Comparison of ENCODE assay signal across 8 cellular contexts in genomic region chr13:48000559-48001126, GRCh38. TPM values are rescaled to one million over a fixed set of nuclear protein-coding genes. Genes with fewer than 3 reads are reported as not detected.
DNase-seq lines count a peak whose midpoint lies in the region; ATAC-seq, FAIRE-seq and TF ChIP-seq lines count a peak whose summit lies in the region.

No MANE protein-coding gene starts in this region.

- H3K27ac ChIP-seq in H1 (ENCODE audit: low read depth, low read length): peak overlapping the region; percentile 71

- DNase-seq in stimulated activated CD8-positive, alpha-beta memory T cell treated with anti-CD3 and anti-CD28 coated beads, Interleukin-4, amount 100 ng/mL, for 24 hours (ENCODE audit: low read depth): peak; percentile 7
- no peak for DNase-seq in stimulated activated CD8-positive, alpha-beta memory T cell treated with anti-CD3 and anti-CD28 coated beads, Interleukin-4, amount 100 ng/mL, for 48 hours
- DNase-seq in RKO (ENCODE audit: low spot score) (peak; percentile 31), H1 (ENCODE audit: low read depth in 1 of 2, low spot score in 2 of 2) (no peak), mucosa of gallbladder (ENCODE audit: low spot score) (peak; percentile 10), Ammon's horn (ENCODE audit: low spot score) (no peak), HPDE6-E6E7 (ENCODE audit: extremely low spot score) (no peak)

- no peak overlapping the region for H2AK5ac ChIP-seq in H1 (ENCODE audit: low read depth, low read length)

- H3K4ac ChIP-seq in H1 (replicated peaks; ENCODE audit: insufficient read length, low read depth, low read length): peak overlapping the region; percentile 92

- no peak overlapping the region for H4K91ac ChIP-seq in H1 (replicated peaks; ENCODE audit: insufficient read length, low read length)

- no peaks in the 10 kb centered on the region for H3K27me3 ChIP-seq in H1 (replicated peaks in 1 of 4; ENCODE audit: control insufficient read depth in 3 of 4, extremely low read depth in 1 of 4, insufficient read depth in 3 of 4, low read length in 3 of 4)

- no peak overlapping the region for H2BK15ac ChIP-seq in H1 (ENCODE audit: low read length)

- peak overlapping the region; percentile 73 to 94 (median 93) for H3K9ac ChIP-seq in H1 (replicated peaks in 1 of 4; ENCODE audit: extremely low read depth in 1 of 4, low read depth in 3 of 4, low read length in 3 of 4)

- peak overlapping the region; percentile 80 for H3K56ac ChIP-seq in H1 (replicated peaks; ENCODE audit: insufficient read length, low read depth, low read length)

- peak; percentile 48 for ATAC-seq in HG02840 (IDR thresholded peaks at IDR 0.05; ENCODE audit: low FRiP score, unreplicated experiment)

- H2BK20ac ChIP-seq in H1 (ENCODE audit: low read length): no peak overlapping the region

- TF ChIP-seq EP300 in H1 (IDR thresholded peaks at IDR 0.05; ENCODE audit: borderline replicate concordance in 1 of 2, low read depth in 2 of 2, low read length in 2 of 2): no peak

- peak overlapping the region; percentile 63 for H3K18ac ChIP-seq in H1 (ENCODE audit: extremely low read depth, low read length)

- no peak overlapping the region for H2BK120ac ChIP-seq in H1 (replicated peaks; ENCODE audit: low read depth, low read length)

- peak overlapping the region; percentile 73 for H4K5ac ChIP-seq in H1 (ENCODE audit: insufficient read length, low read depth, low read length)

- peak overlapping the region; percentile 99 for H4K8ac ChIP-seq in H1 (ENCODE audit: extremely low read depth, insufficient read depth, low read length)

- H2AFZ ChIP-seq in H1 (ENCODE audit: low read length): peak overlapping the region; percentile 60; the same call in 1 of the 2 replicates

- TF ChIP-seq RAD21 in H1 (IDR thresholded peaks at IDR 0.05 in 1 of 2, conservative IDR thresholded peaks at IDR 0.05 in 1 of 2; ENCODE audit: low read depth in 2 of 2, low read length in 2 of 2): no peak

- peaks cover 4% of the 10 kb centered on the region for H3K23me2 ChIP-seq in H1 (ENCODE audit: low read depth, low read length)

- H3K9me3 ChIP-seq in H1 (ENCODE audit: insufficient read depth in 2 of 2, low read depth in 1 of 2, low read length in 1 of 2): no peaks in the 10 kb centered on the region

- H3K36me3 ChIP-seq in H1 (ENCODE audit: control insufficient read depth in 2 of 4, insufficient read depth in 4 of 4, low read length in 3 of 4): peaks cover 0 to 7% (median 1%) of the 10 kb centered on the region in 4 experiments; a peak in 2 of 8 replicates

- H3K79me2 ChIP-seq in H1 (ENCODE audit: control insufficient read depth in 1 of 2, insufficient read depth in 2 of 2, low read length in 2 of 2): peaks cover 6 to 46% of the 10 kb centered on the region in 2 experiments

- no peak for FAIRE-seq in H1 (lab: Jason Lieb, UNC)

- POLR2A ChIA-PET in H1 (lab: Charles Lee; ENCODE audit: partially characterized antibody): interaction anchor here (0.7 to 6.0 kb wide), 8 partner anchors 11 to 202 kb away, joined by 3 to 43 read pairs (median 4); partner anchors contain the start of genes MED4 and NUDT15

- peak overlapping the region; percentile 92 for H2BK5ac ChIP-seq in H1 (ENCODE audit: low read depth, low read length)

- CTCF ChIA-PET in H1 (lab: Charles Lee; ENCODE audit: partially characterized antibody): interaction anchor here (1.3 to 2.8 kb wide), 2 partner anchors 14 to 37 kb away, joined by 3 to 13 read pairs; partner anchors contain the start of gene NUDT15

- no peak for TF ChIP-seq POLR2A in H1 (IDR thresholded peaks at IDR 0.05; ENCODE audit: control extremely low read depth in 1 of 2, low read depth in 2 of 2, low read length in 2 of 2)

- H4K20me1 ChIP-seq in H1 (replicated peaks in 1 of 2; ENCODE audit: control insufficient read depth in 1 of 2, insufficient read depth in 2 of 2, low read length in 2 of 2): peaks cover 4% of the 10 kb centered on the region in 2 experiments

- H3K14ac ChIP-seq in H1 (ENCODE audit: insufficient read length): no peak overlapping the region

- no peaks in the 10 kb centered on the region; the same call in 1 of the 2 replicates for H3K79me1 ChIP-seq in H1 (ENCODE audit: low read depth, low read length)

- H3K4me1 ChIP-seq in H1 (replicated peaks in 1 of 4; ENCODE audit: control insufficient read depth in 3 of 4, insufficient read depth in 4 of 4, low read length in 3 of 4): peaks cover 0 to 4% (median 0%) of the 10 kb centered on the region in 4 experiments; a peak in 3 of 7 replicates

- peak overlapping the region; percentile 80 to 86 for H3K4me2 ChIP-seq in H1 (ENCODE audit: insufficient read depth in 1 of 2, low read depth in 2 of 2, low read length in 2 of 2)

- TF ChIP-seq CTCF in H1 (IDR thresholded peaks at IDR 0.05; ENCODE audit: control extremely low read depth in 1 of 3, insufficient read depth in 1 of 3, low read depth in 1 of 3, low read length in 3 of 3): no peak

- H2BK12ac ChIP-seq in H1 (ENCODE audit: low read depth, low read length): no peak overlapping the region

- H3K23ac ChIP-seq in H1 (ENCODE audit: insufficient read length): no peak overlapping the region

- peak overlapping the region; percentile 95 to 97 (median 96) for H3K4me3 ChIP-seq in H1 (ENCODE audit: extremely low read depth in 1 of 4, insufficient read depth in 2 of 4, low read depth in 3 of 4, low read length in 4 of 4)

- WGBS in H1 (ENCODE audit: extremely low coverage in 1 of 2, insufficient coverage in 1 of 2, insufficient read length in 1 of 2, insufficient replicate concordance in 2 of 2, low coverage in 1 of 2, low lambda C conversion rate in 2 of 2, missing lambda C conversion rate in 1 of 2), 2 experiments: 2% methylated on average over 21 of the region's 25 CpGs; no CpG with 5 or more reads in 1 of the 2 experiments

TF ChIP-seq in H1, 55 proteins besides CTCF, POLR2A, EP300 and RAD21 (continues in another document):
- TF ChIP-seq SIN3A (conservative IDR thresholded peaks at IDR 0.05 in 1 of 2, IDR thresholded peaks at IDR 0.05 in 1 of 2; ENCODE audit: low read depth in 1 of 2, low read length in 2 of 2) (0 out of 4 replicates have a peak, but pooled peaks of 1 of the 2 experiments have one; percentile 39), SAP30 (IDR thresholded peaks at IDR 0.05; ENCODE audit: insufficient read depth, insufficient replicate concordance, low read length) (peak; percentile 96), CTBP2 (IDR thresholded peaks at IDR 0.05; ENCODE audit: borderline replicate concordance, insufficient read depth, insufficient read length, low read length) (no peak), RNF2 (IDR thresholded peaks at IDR 0.05; ENCODE audit: borderline replicate concordance, low read depth, low read length, missing control alignments, poor library complexity, severe bottlenecking) (no peak), E2F6 (IDR thresholded peaks at IDR 0.05) (no peak), TBP (IDR thresholded peaks at IDR 0.05; ENCODE audit: low read depth, low read length) (no peak), KDM1A (IDR thresholded peaks at IDR 0.05; ENCODE audit: borderline replicate concordance, low read length) (no peak), HDAC2 (IDR thresholded peaks at IDR 0.05; ENCODE audit: borderline replicate concordance in 1 of 2, low read depth in 2 of 2, low read length in 2 of 2) (no peak; a peak in 1 of 4 replicates), TCF12 (IDR thresholded peaks at IDR 0.05; ENCODE audit: low read depth, low read length) (no peak), MAFK (IDR thresholded peaks at IDR 0.05; ENCODE audit: low read depth, low read length) (no peak), KDM4A (IDR thresholded peaks at IDR 0.05; ENCODE audit: low read depth, low read length, severe bottlenecking) (peak; percentile 74), HDAC6 (IDR thresholded peaks at IDR 0.05; ENCODE audit: low read depth, low read length) (no peak), SIRT6 (IDR thresholded peaks at IDR 0.05; ENCODE audit: low read length) (no peak), SP4 (IDR thresholded peaks at IDR 0.05; ENCODE audit: low read length) (no peak), EGR1 (IDR thresholded peaks at IDR 0.05; ENCODE audit: borderline replicate concordance, low read depth, low read length) (no peak), CHD2 (IDR thresholded peaks at IDR 0.05; ENCODE audit: low read length) (no peak), BACH1 (IDR thresholded peaks at IDR 0.05; ENCODE audit: low read length) (no peak), NANOG (IDR thresholded peaks at IDR 0.05; ENCODE audit: insufficient read depth, low read depth, low read length, poor library complexity, severe bottlenecking) (no peak)

RNA-seq across cellular contexts. Expression of gene SUCLA2, which starts 0.4 kb away (rescaled TPM):
- 69.1 and 78.8 TPM in 2 replicates for total RNA-seq in H1 (2021; fragmentation: NEBNext Ultra II Directional; extraction: Animal tissue kit (Norgen Biotek cat#: 25700))
- polyA plus RNA-seq in H1 (2011; rRNA removed): 19.4 and 23.5 TPM in 2 replicates
- 37.8 TPM for polyA plus RNA-seq in H1 (2011; cell fraction: cytosol; rRNA removed)
- 15.6 TPM for polyA plus RNA-seq in H1 (2011; cell fraction: nucleus; rRNA removed)
- 33.5 to 60.4 TPM (median 41.4 TPM) in 4 replicates for polyA plus RNA-seq in H1 (2012, experiment 1 of 2)
- 4.5 TPM for polyA plus RNA-seq in H1 (2012, experiment 2 of 2)
- polyA plus RNA-seq in H1 (2013, experiment 1 of 2): 53.6 TPM
- polyA plus RNA-seq in H1 (2013, experiment 2 of 2): 56.9 TPM
- polyA minus RNA-seq in H1 (2011; rRNA and poly(A)+ RNA removed): 22.2 and 47.5 TPM in 2 replicates
- 23.9 TPM for polyA minus RNA-seq in H1 (2011; cell fraction: cytosol; rRNA and poly(A)+ RNA removed)
- polyA minus RNA-seq in H1 (2011; cell fraction: nucleus; rRNA and poly(A)+ RNA removed): 45.4 TPM
- total RNA-seq in mucosa of gallbladder: 40.7 TPM

RNA-seq across cellular contexts. Expression of gene NUDT15, which starts 36.9 kb away (rescaled TPM):
- 64.3 and 65.9 TPM in 2 replicates for total RNA-seq in H1 (2021; fragmentation: NEBNext Ultra II Directional; extraction: Animal tissue kit (Norgen Biotek cat#: 25700))
- 26.4 and 37.8 TPM in 2 replicates for polyA plus RNA-seq in H1 (2011; rRNA removed)
- 38.9 TPM for polyA plus RNA-seq in H1 (2011; cell fraction: cytosol; rRNA removed)
- polyA plus RNA-seq in H1 (2011; cell fraction: nucleus; rRNA removed): 10.6 TPM
- polyA plus RNA-seq in H1 (2012, experiment 1 of 2): 27.5 to 44.5 TPM (median 32.5 TPM) in 4 replicates
- 8.1 TPM for polyA plus RNA-seq in H1 (2012, experiment 2 of 2)
- polyA plus RNA-seq in H1 (2013, experiment 1 of 2): 59.3 TPM
- 65.3 TPM for polyA plus RNA-seq in H1 (2013, experiment 2 of 2)
- polyA minus RNA-seq in H1 (2011; rRNA and poly(A)+ RNA removed): 6.2 and 8.1 TPM in 2 replicates
- polyA minus RNA-seq in H1 (2011; cell fraction: cytosol; rRNA and poly(A)+ RNA removed): 9.8 TPM
- 6.6 TPM for polyA minus RNA-seq in H1 (2011; cell fraction: nucleus; rRNA and poly(A)+ RNA removed)
- total RNA-seq in mucosa of gallbladder: 14.0 TPM

Comparison
In these comparisons a context has a peak if more than half of its experiments do, and no peak if none do; other contexts are left out.
1. DNase-seq: peak in stimulated activated CD8-positive, alpha-beta memory T cell treated with anti-CD3 and anti-CD28 coated beads, Interleukin-4, amount 100 ng/mL, for 24 hours (single experiment), RKO (single experiment) and mucosa of gallbladder (single experiment); none in stimulated activated CD8-positive, alpha-beta memory T cell treated with anti-CD3 and anti-CD28 coated beads, Interleukin-4, amount 100 ng/mL, for 48 hours (single experiment), H1 (0 of 2), Ammon's horn (single experiment) and HPDE6-E6E7 (single experiment).